8 cellular contexts compared by ENCODE assay signal in the genomic region with DNA sequence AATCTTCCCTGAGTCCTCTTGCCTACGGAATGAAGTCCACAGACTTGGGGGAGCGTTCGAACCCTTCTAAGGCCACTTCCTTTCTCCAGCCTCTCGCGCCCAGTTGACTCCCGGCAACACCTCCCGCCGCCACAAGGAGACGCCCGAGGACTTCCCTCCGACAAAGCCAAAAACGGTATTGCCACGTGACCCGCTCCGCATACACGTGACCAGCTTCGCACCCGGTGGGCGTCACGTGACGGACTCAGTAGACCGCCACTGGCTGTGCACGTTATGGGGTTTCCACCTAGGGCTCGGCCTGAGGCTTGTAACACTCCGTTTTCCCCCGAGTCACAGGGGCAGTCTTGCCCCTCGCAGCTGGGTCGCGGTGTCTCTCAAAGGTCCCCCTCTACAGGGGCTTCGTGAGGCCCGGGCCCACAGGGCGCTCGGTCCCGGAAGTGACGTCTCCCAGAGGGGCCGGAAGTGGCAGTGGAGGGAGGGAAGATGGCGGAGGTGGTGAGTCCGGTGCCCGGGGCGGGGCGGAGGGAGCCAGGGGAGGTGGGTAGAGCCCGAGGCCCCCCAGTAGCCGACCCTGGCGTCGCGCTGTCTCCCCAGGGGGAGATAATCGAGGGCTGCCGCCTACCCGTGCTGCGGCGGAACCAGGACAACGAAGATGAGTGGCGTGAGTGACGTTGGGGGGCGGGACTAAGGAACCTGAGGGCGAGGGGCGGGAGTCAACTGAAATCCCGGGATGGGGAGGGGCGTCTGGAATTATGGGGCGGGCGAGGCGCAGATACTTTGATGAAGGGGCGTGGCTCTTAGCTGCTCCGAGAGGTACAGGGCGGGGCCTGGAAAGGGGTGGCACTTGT.
A peak's percentile ranks its signal among the peaks of the same experiment; 100 is the strongest.
DNase-seq lines count a peak whose midpoint lies in the region; ATAC-seq lines count a peak whose summit lies in the region.

A gene (plus strand): TSS at position 468 of the 848 bp plus-strand sequence. CDS start 16 bp downstream, at position 484.

- ATAC-seq in GM19467 (IDR thresholded peaks at IDR 0.05; ENCODE audit: unreplicated experiment) = peak; percentile 81

- H3K4me3 ChIP-seq in effector memory CD4-positive, alpha-beta T cell (ENCODE audit: insufficient read depth, low read depth, low read length, poor library complexity, severe bottlenecking) = peak within 1 kb of the TSS; percentile 86

- peaks cover 8% of the 10 kb centered on the region for H3K4me1 ChIP-seq in effector memory CD4-positive, alpha-beta T cell (ENCODE audit: control insufficient read depth, insufficient read depth, low read length, poor library complexity, severe bottlenecking)

- H3K9me3 ChIP-seq in effector memory CD4-positive, alpha-beta T cell (ENCODE audit: control insufficient read depth, low read length) = no peaks in the 10 kb centered on the region

- DNase-seq in COLO668 (lab: John Stamatoyannopoulos, UW; ENCODE audit: unreplicated experiment) (peak; percentile 96), HS-5 (ENCODE audit: low read depth) (peak; percentile 97), NK-92 (lab: John Stamatoyannopoulos, UW; ENCODE audit: unreplicated experiment) (peak; percentile 80), medulla oblongata (ENCODE audit: extremely low spot score) (peak; percentile 98)
- DNase-seq in activated CD8-positive, alpha-beta memory T cell treated with anti-CD3 and anti-CD28 coated beads for 24 hours = peak; percentile 99
- DNase-seq in effector memory CD4-positive, alpha-beta T cell = peak; percentile 92 to 98 (median 97)
- peak; percentile 95 for DNase-seq in stimulated activated CD8-positive, alpha-beta memory T cell treated with anti-CD3 and anti-CD28 coated beads, Interleukin-12 subunit alpha, Interleukin-12 subunit beta, amount 100 ng/mL, for 1 hour (ENCODE audit: low read depth)

- H3K27me3 ChIP-seq in effector memory CD4-positive, alpha-beta T cell (replicated peaks; ENCODE audit: control insufficient read depth, insufficient read depth, low read length, poor library complexity, severe bottlenecking) = no peaks in the 10 kb centered on the region

- peaks cover 38% of the 10 kb centered on the region for H3K36me3 ChIP-seq in effector memory CD4-positive, alpha-beta T cell (ENCODE audit: control insufficient read depth, insufficient read depth, low read length)

- peak within 1 kb of the TSS; percentile 97 for H3K27ac ChIP-seq in effector memory CD4-positive, alpha-beta T cell (ENCODE audit: insufficient read depth, low read length, poor library complexity, severe bottlenecking)

Comparison
In these comparisons a context has a peak if more than half of its experiments do, and no peak if none do; other contexts are left out.
1. Peak in every context shown above with its lines: DNase-seq, ATAC-seq, H3K4me3 ChIP-seq and H3K27ac ChIP-seq.